In the genomic region with DNA sequence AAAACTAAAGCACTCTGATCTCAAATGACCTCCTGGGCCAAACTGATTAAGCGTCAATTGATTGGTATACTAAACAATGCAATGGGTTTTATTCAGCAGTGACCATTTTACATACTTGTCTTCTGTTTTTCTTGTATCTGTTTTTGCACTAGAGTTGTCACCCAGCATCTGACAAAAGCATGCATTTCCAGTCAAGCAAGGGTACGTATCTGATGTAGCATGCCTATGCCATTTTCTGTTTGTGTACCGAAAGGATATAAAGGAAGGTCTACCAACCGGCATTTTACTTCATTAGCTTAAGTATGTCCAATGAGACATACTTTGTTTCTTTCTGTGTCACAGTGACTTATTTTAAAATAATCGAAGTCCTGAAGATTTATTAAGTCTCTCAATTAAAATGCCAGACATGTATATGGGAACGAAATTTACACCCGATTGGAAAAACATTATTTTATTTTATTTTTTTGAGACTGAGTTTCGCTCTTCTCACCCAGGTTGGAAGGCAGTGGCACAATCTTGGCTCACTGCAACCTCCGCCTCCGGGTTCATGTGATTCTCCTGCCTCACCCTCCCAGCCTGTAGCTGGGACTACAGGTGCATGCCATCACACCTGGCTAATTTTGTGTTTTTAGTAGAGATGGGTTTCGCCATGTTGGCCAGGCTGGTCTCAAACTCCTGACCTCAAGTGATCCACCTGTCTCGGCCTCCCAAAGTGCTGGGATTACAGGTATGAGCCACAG, we compare ENCODE assay signal across 14 cellular contexts.
DNase-seq lines count a peak whose midpoint lies in the region; ATAC-seq and TF ChIP-seq lines count a peak whose summit lies in the region.
"Had no signal": no experiment of that assay in that cellular context is flagged by ENCODE, and none has a peak within 500 bp of the region (broad histone marks: within the 10 kb centered on the region; RNA-seq: fewer than 3 reads in every experiment).

No MANE protein-coding gene starts in this region.

- no peaks in the 10 kb centered on the region for H3K9me3 ChIP-seq in mucosa of rectum (ENCODE audit: control insufficient read depth in 2 of 2, low read length in 2 of 2)
- H3K9me3 ChIP-seq: BLaER1 treated with 17β-estradiol and CSF1 and Interleukin-3, amounts not matched to agents 10 nM and 100 nM had no signal

- no peak for ATAC-seq in stimulated activated effector memory CD8-positive, alpha-beta T cell treated with anti-CD3 and anti-CD28 coated beads, Interleukin-12 subunit alpha, Interleukin-12 subunit beta, amount 100 ng/mL, for 72 hours
- ATAC-seq in GM18505 (IDR thresholded peaks at IDR 0.05; ENCODE audit: unreplicated experiment), result no peak
- no peak for ATAC-seq in HG02870 (IDR thresholded peaks at IDR 0.05; ENCODE audit: unreplicated experiment)

- no peak for TF ChIP-seq POLR2A in GM18505 (IDR thresholded peaks at IDR 0.05; ENCODE audit: borderline replicate concordance, extremely low read depth, insufficient read depth, insufficient read length)

- H3K4me3 Mint-ChIP-seq in stimulated activated effector memory CD8-positive, alpha-beta T cell treated with anti-CD3 and anti-CD28 coated beads, Interleukin-12 subunit alpha, Interleukin-12 subunit beta, amount 100 ng/mL, for 72 hours, result no peak overlapping the region
- H3K4me3 Mint-ChIP-seq: CD4-positive, CD25-positive, alpha-beta regulatory T cell had no signal

- peaks cover 21% of the 10 kb centered on the region for H3K4me1 Mint-ChIP-seq in stimulated activated effector memory CD8-positive, alpha-beta T cell treated with anti-CD3 and anti-CD28 coated beads, Interleukin-12 subunit alpha, Interleukin-12 subunit beta, amount 100 ng/mL, for 72 hours

- peak overlapping the region; percentile 29 to 52 for H3K27ac ChIP-seq in mucosa of rectum (ENCODE audit: low read depth in 2 of 2, low read length in 2 of 2)
- H3K27ac ChIP-seq: BLaER1 treated with 17β-estradiol and CSF1 and Interleukin-3, amounts not matched to agents 10 nM and 100 nM; GM23248 had no signal

- peaks cover 14 to 32% of the 10 kb centered on the region in 2 donors for H3K4me1 ChIP-seq in mucosa of rectum (ENCODE audit: control insufficient read depth in 2 of 2, insufficient read depth in 2 of 2, low read length in 2 of 2)

- H3K36me3 Mint-ChIP-seq in stimulated activated effector memory CD8-positive, alpha-beta T cell treated with anti-CD3 and anti-CD28 coated beads, Interleukin-12 subunit alpha, Interleukin-12 subunit beta, amount 100 ng/mL, for 72 hours, result peaks cover 29% of the 10 kb centered on the region

- DNase-seq in SIG-M5 treated with dmso at 0.1 percent for 504 hours (lab: John Stamatoyannopoulos, UW; ENCODE audit: unreplicated experiment), result peak; percentile 30
- DNase-seq in SIG-M5 (lab: John Stamatoyannopoulos, UW), result no peak
- DNase-seq in stimulated activated effector memory CD8-positive, alpha-beta T cell treated with anti-CD3 and anti-CD28 coated beads, Interleukin-12 subunit alpha, Interleukin-12 subunit beta, amount 100 ng/mL, for 72 hours (ENCODE audit: low spot score in 2 of 2), result no peak
- no peak for DNase-seq in activated CD8-positive, alpha-beta memory T cell treated with anti-CD3 and anti-CD28 coated beads, Interleukin-2, amount 50 U/mL, for 48 hours
- no peak for DNase-seq in NCI-H2227 treated with DMSO at 0.1 percent for 48 hours (lab: John Stamatoyannopoulos, UW)
- DNase-seq: 8988T; CD4-positive, CD25-positive, alpha-beta regulatory T cell; DMS53; GF-D8; GM23248 had no signal

- H3K27me3 ChIP-seq in mucosa of rectum (ENCODE audit: control insufficient read depth in 2 of 2, insufficient read depth in 2 of 2, low read length in 2 of 2), result no peaks in the 10 kb centered on the region
- H3K27me3 ChIP-seq: BLaER1 treated with 17β-estradiol and CSF1 and Interleukin-3, amounts not matched to agents 10 nM and 100 nM had no signal

- no peak overlapping the region for H3K9ac ChIP-seq in mucosa of rectum (ENCODE audit: low read depth in 1 of 2, low read length in 2 of 2)
- H3K9ac ChIP-seq: BLaER1 treated with 17β-estradiol and CSF1 and Interleukin-3, amounts not matched to agents 10 nM and 100 nM; GM23248 had no signal

- H3K9me3 Mint-ChIP-seq in stimulated activated effector memory CD8-positive, alpha-beta T cell treated with anti-CD3 and anti-CD28 coated beads, Interleukin-12 subunit alpha, Interleukin-12 subunit beta, amount 100 ng/mL, for 72 hours, result no peaks in the 10 kb centered on the region
- H3K9me3 Mint-ChIP-seq: CD4-positive, CD25-positive, alpha-beta regulatory T cell had no signal

- H3K27ac Mint-ChIP-seq in stimulated activated effector memory CD8-positive, alpha-beta T cell treated with anti-CD3 and anti-CD28 coated beads, Interleukin-12 subunit alpha, Interleukin-12 subunit beta, amount 100 ng/mL, for 72 hours, result peak overlapping the region; percentile 8

- H3K4me3 ChIP-seq in mucosa of rectum (ENCODE audit: low read length in 2 of 2), result no peak overlapping the region
- H3K4me3 ChIP-seq: BLaER1 treated with 17β-estradiol and CSF1 and Interleukin-3, amounts not matched to agents 10 nM and 100 nM; GM23248 had no signal

- peaks cover 13 to 26% of the 10 kb centered on the region in 2 donors for H3K36me3 ChIP-seq in mucosa of rectum (ENCODE audit: control insufficient read depth in 2 of 2, insufficient read depth in 2 of 2, low read length in 2 of 2)
